1 cellular context compared by ENCODE assay signal in the genomic region with DNA sequence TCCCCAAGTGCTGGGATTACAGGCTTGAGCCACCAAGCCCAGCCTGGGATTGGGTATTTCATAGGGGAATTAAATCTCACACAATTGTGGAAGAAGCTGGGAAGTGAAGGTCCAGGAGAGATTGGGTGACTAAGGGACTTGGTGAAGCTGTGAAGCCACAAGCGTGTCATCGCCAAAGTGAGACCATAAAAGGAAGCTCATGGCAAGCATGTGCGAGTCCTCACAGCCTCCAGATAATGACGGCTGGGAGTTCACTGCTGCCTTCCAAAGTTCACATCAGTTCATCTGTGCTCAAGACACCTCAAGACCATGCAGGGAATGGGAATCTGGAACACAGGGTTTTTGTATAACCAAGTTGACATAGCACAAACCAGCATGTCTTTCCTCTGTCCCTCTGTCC.
TF ChIP-seq lines count a peak whose summit lies in the region.

No MANE protein-coding gene starts in this region.

TF ChIP-seq in H1, 55 proteins besides CTCF, POLR2A, EP300 and RAD21 (continued from another document):
- TF ChIP-seq, protein P1, sequence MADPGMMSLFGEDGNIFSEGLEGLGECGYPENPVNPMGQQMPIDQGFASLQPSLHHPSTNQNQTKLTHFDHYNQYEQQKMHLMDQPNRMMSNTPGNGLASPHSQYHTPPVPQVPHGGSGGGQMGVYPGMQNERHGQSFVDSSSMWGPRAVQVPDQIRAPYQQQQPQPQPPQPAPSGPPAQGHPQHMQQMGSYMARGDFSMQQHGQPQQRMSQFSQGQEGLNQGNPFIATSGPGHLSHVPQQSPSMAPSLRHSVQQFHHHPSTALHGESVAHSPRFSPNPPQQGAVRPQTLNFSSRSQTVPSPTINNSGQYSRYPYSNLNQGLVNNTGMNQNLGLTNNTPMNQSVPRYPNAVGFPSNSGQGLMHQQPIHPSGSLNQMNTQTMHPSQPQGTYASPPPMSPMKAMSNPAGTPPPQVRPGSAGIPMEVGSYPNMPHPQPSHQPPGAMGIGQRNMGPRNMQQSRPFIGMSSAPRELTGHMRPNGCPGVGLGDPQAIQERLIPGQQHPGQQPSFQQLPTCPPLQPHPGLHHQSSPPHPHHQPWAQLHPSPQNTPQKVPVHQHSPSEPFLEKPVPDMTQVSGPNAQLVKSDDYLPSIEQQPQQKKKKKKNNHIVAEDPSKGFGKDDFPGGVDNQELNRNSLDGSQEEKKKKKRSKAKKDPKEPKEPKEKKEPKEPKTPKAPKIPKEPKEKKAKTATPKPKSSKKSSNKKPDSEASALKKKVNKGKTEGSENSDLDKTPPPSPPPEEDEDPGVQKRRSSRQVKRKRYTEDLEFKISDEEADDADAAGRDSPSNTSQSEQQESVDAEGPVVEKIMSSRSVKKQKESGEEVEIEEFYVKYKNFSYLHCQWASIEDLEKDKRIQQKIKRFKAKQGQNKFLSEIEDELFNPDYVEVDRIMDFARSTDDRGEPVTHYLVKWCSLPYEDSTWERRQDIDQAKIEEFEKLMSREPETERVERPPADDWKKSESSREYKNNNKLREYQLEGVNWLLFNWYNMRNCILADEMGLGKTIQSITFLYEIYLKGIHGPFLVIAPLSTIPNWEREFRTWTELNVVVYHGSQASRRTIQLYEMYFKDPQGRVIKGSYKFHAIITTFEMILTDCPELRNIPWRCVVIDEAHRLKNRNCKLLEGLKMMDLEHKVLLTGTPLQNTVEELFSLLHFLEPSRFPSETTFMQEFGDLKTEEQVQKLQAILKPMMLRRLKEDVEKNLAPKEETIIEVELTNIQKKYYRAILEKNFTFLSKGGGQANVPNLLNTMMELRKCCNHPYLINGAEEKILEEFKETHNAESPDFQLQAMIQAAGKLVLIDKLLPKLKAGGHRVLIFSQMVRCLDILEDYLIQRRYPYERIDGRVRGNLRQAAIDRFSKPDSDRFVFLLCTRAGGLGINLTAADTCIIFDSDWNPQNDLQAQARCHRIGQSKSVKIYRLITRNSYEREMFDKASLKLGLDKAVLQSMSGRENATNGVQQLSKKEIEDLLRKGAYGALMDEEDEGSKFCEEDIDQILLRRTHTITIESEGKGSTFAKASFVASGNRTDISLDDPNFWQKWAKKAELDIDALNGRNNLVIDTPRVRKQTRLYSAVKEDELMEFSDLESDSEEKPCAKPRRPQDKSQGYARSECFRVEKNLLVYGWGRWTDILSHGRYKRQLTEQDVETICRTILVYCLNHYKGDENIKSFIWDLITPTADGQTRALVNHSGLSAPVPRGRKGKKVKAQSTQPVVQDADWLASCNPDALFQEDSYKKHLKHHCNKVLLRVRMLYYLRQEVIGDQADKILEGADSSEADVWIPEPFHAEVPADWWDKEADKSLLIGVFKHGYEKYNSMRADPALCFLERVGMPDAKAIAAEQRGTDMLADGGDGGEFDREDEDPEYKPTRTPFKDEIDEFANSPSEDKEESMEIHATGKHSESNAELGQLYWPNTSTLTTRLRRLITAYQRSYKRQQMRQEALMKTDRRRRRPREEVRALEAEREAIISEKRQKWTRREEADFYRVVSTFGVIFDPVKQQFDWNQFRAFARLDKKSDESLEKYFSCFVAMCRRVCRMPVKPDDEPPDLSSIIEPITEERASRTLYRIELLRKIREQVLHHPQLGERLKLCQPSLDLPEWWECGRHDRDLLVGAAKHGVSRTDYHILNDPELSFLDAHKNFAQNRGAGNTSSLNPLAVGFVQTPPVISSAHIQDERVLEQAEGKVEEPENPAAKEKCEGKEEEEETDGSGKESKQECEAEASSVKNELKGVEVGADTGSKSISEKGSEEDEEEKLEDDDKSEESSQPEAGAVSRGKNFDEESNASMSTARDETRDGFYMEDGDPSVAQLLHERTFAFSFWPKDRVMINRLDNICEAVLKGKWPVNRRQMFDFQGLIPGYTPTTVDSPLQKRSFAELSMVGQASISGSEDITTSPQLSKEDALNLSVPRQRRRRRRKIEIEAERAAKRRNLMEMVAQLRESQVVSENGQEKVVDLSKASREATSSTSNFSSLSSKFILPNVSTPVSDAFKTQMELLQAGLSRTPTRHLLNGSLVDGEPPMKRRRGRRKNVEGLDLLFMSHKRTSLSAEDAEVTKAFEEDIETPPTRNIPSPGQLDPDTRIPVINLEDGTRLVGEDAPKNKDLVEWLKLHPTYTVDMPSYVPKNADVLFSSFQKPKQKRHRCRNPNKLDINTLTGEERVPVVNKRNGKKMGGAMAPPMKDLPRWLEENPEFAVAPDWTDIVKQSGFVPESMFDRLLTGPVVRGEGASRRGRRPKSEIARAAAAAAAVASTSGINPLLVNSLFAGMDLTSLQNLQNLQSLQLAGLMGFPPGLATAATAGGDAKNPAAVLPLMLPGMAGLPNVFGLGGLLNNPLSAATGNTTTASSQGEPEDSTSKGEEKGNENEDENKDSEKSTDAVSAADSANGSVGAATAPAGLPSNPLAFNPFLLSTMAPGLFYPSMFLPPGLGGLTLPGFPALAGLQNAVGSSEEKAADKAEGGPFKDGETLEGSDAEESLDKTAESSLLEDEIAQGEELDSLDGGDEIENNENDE (IDR thresholded peaks at IDR 0.05; ENCODE audit: insufficient replicate concordance, low read length): no peak
- TF ChIP-seq RNF2 (IDR thresholded peaks at IDR 0.05; ENCODE audit: borderline replicate concordance, low read depth, low read length, missing control alignments, poor library complexity, severe bottlenecking) (no peak), NRF1 (IDR thresholded peaks at IDR 0.05; ENCODE audit: low read depth, low read length) (no peak), TAF7 (optimal IDR thresholded peaks at IDR 0.05; ENCODE audit: borderline replicate concordance, low read depth, low read length) (no peak)
TF ChIP-seq in H1: peak in this region for 0.
